8 cellular contexts compared by ENCODE assay signal in genomic region chr17:21129023-21129681, GRCh38. TPM values are rescaled to one million over a fixed set of nuclear protein-coding genes. Genes with fewer than 3 reads are reported as not detected.
DNase-seq lines count a peak whose midpoint lies in the region; ATAC-seq and TF ChIP-seq lines count a peak whose summit lies in the region.

No MANE protein-coding gene starts in this region.

- H3K9me3 Mint-ChIP-seq in type B pancreatic cell: no peaks in the 10 kb centered on the region

- POLR2A ChIA-PET in GM10248 (lab: Yijun Ruan, JAX): interaction anchor here (0.6 to 0.7 kb wide), 2 partner anchors 86 to 92 kb away, joined by 4 to 5 read pairs; partner anchors contain the start of gene USP22

- no peak overlapping the region for H3K27ac Mint-ChIP-seq in type B pancreatic cell

- peak; percentile 36 for ATAC-seq in left ventricle myocardium superior
- no peak for ATAC-seq in HG02678 (IDR thresholded peaks at IDR 0.05; ENCODE audit: unreplicated experiment)

- no peak overlapping the region for H3K27ac ChIP-seq in VCaP

- intact Hi-C loops in left ventricle myocardium superior (cut with micrococcal nuclease): no loop called here

- CTCF ChIA-PET in GM10248 (lab: Yijun Ruan, JAX): interaction anchor here (0.5 to 9.2 kb wide), 7 partner anchors 10 to 148 kb away, joined by 3 to 86 read pairs (median 4); no protein-coding TSS in a partner anchor

- peak; percentile 36 for TF ChIP-seq CTCF in GM10248 (IDR thresholded peaks at IDR 0.05; ENCODE audit: control extremely low read depth, extremely low read depth, low read depth, missing control alignments)
- peak; percentile 75 for TF ChIP-seq CTCF in VCaP (conservative IDR thresholded peaks at IDR 0.05)
- TF ChIP-seq CTCF in type B pancreatic cell (conservative IDR thresholded peaks at IDR 0.05): peak; percentile 47

- peaks cover 7% of the 10 kb centered on the region for H3K36me3 Mint-ChIP-seq in type B pancreatic cell

- DNase-seq in AG08396 (ENCODE audit: low spot score): peak; percentile 55
- DNase-seq in GM10248 (ENCODE audit: extremely low spot score): no peak
- DNase-seq in left ventricle myocardium superior: no peak
- no peak for DNase-seq in type B pancreatic cell (ENCODE audit: extremely low spot score, unreplicated experiment)
- no peak for DNase-seq in NAMALWA (ENCODE audit: low spot score)
- no peak for DNase-seq in effector CD4-positive, alpha-beta T cell

- peaks cover 7% of the 10 kb centered on the region for H3K27me3 Mint-ChIP-seq in type B pancreatic cell

- H3K4me3 Mint-ChIP-seq in type B pancreatic cell: peak overlapping the region; percentile 73

- peaks cover 5% of the 10 kb centered on the region for H3K4me1 Mint-ChIP-seq in type B pancreatic cell (ENCODE audit: unreplicated experiment)

RNA-seq across cellular contexts. Expression of gene DHRS7B, which starts 2.4 kb away (rescaled TPM):
- total RNA-seq in left ventricle myocardium superior (18.6 TPM), type B pancreatic cell (ENCODE audit: low replicate concordance) (17.5 and 24.5 TPM in 2 replicates)
